ENCODE assay signal across 11 cellular contexts in genomic region chr16:73069581-73070262, GRCh38. TPM values are rescaled to one million over a fixed set of nuclear protein-coding genes. Genes with fewer than 3 reads are reported as not detected.
DNase-seq lines count a peak whose midpoint lies in the region; ATAC-seq and TF ChIP-seq lines count a peak whose summit lies in the region.
"Had no signal": no experiment of that assay in that cellular context is flagged by ENCODE, and none has a peak within 500 bp of the region (broad histone marks: within the 10 kb centered on the region; RNA-seq: fewer than 3 reads in every experiment).

No MANE protein-coding gene starts in this region.

- H3K4me1 Mint-ChIP-seq in immature natural killer cell = peaks cover 17 to 24% of the 10 kb centered on the region in 2 donors

- H3K27me3 Mint-ChIP-seq in immature natural killer cell (ENCODE audit: low read depth in 3 of 3) = peaks cover 19 to 22% (median 21%) of the 10 kb centered on the region in 3 donors

- CTCF ChIA-PET in SK-N-SH (lab: Yijun Ruan, JAX) = interaction anchor here (0.7 to 1.7 kb wide), 6 partner anchors 8 to 965 kb away, joined by 3 to 6 read pairs (median 4); no protein-coding TSS in a partner anchor

- no peaks in the 10 kb centered on the region for H3K27me3 ChIP-seq in SK-N-SH (ENCODE audit: insufficient read depth)
- H3K27me3 ChIP-seq in dorsolateral prefrontal cortex = peaks cover 0 to 57% (median 41%) of the 10 kb centered on the region in 45 donors
- H3K27me3 ChIP-seq in muscle layer of duodenum (ENCODE audit: low read depth, low read length) = peaks cover 16% of the 10 kb centered on the region
- H3K27me3 ChIP-seq in tibial artery = no peaks in the 10 kb centered on the region

- POLR2A ChIA-PET in SK-N-SH (lab: Yijun Ruan, JAX) = interaction anchor here (0.5 kb wide), 1 partner anchor 116 kb away, joined by 3 read pairs; no protein-coding TSS in a partner anchor

- H3K9me3 ChIP-seq in SK-N-SH (no peaks in the 10 kb centered on the region), muscle layer of duodenum (ENCODE audit: control insufficient read depth in 1 of 2, low read length in 2 of 2) (no peaks in the 10 kb centered on the region), tibial artery (no peaks in the 10 kb centered on the region)

- peaks cover 0 to 2% (median 0%) of the 10 kb centered on the region in 6 donors for H3K9me3 Mint-ChIP-seq in immature natural killer cell

- no peaks in the 10 kb centered on the region for H4K20me1 ChIP-seq in SK-N-SH (ENCODE audit: insufficient read depth)

- TF ChIP-seq CTCF in SK-N-SH (IDR thresholded peaks at IDR 0.05) = no peak
- no peak for TF ChIP-seq CTCF in dorsolateral prefrontal cortex (IDR thresholded peaks at IDR 0.05 in 54 of 56, conservative IDR thresholded peaks at IDR 0.05 in 2 of 56; ENCODE audit: low read depth in 1 of 56, partially characterized antibody in 56 of 56)
- TF ChIP-seq CTCF in tibial artery (IDR thresholded peaks at IDR 0.05) = no peak

- no peak for ATAC-seq in SK-N-SH treated with all-trans-retinoic acid at 6 μM for 48 hours
- no peak for ATAC-seq in GM21447 (IDR thresholded peaks at IDR 0.05; ENCODE audit: unreplicated experiment)
- no peak for ATAC-seq in GM21619 (IDR thresholded peaks at IDR 0.05; ENCODE audit: unreplicated experiment)
- ATAC-seq: activated CD8-positive, alpha-beta T cell treated with anti-CD3 and anti-CD28 coated beads, Interleukin-2, amount 10 ng/mL, durations not matched to agents 7 days and 5 days had no signal

- H3K27ac ChIP-seq in SK-N-SH (ENCODE audit: low read depth in 2 of 2, low read length in 1 of 2) (peak overlapping the region; percentile 95 to 100), dorsolateral prefrontal cortex (peak overlapping the region in 41 of 59 donors; percentile 11 to 94 (median 79)), muscle layer of duodenum (ENCODE audit: low read length) (peak overlapping the region; percentile 79), tibial artery (peak overlapping the region; percentile 99)

- DNase-seq in SK-N-SH (no peak), dorsolateral prefrontal cortex (no peak), tibial artery (peak in 1 of 2 donors; percentile 46), immature natural killer cell (no peak)
- DNase-seq: activated CD8-positive, alpha-beta T cell treated with anti-CD3 and anti-CD28 coated beads, Interleukin-2, amount 10 ng/mL, durations not matched to agents 7 days and 5 days; DND-41; T-helper 2 cell had no signal

- H3K4me3 ChIP-seq in SK-N-SH (ENCODE audit: low read depth in 2 of 2, low read length in 1 of 2) = no peak overlapping the region
- H3K4me3 ChIP-seq in dorsolateral prefrontal cortex = peak overlapping the region in 6 of 59 donors; percentile 2 to 64 (median 31)
- no peak overlapping the region for H3K4me3 ChIP-seq in muscle layer of duodenum (ENCODE audit: low read depth in 1 of 2, low read length in 2 of 2)
- peak overlapping the region; percentile 37 to 45 for H3K4me3 ChIP-seq in tibial artery

- H3K27ac Mint-ChIP-seq in immature natural killer cell = no peak overlapping the region
- H3K27ac Mint-ChIP-seq: activated CD8-positive, alpha-beta T cell treated with anti-CD3 and anti-CD28 coated beads, Interleukin-2, amount 10 ng/mL, durations not matched to agents 7 days and 5 days had no signal

- H3F3A ChIP-seq in SK-N-SH (replicated peaks; ENCODE audit: insufficient read depth) = peaks cover 31% of the 10 kb centered on the region

- 95% methylated on average over 5 of the region's 5 CpGs for whole genome bisulfite sequencing in SK-N-SH (ENCODE audit: low lambda C conversion rate)

- H2AFZ ChIP-seq in SK-N-SH (ENCODE audit: low read depth) = 0 out of 2 replicates have a peak overlapping the region, but pooled peaks have one; percentile 79

- no peak for TF ChIP-seq RAD21 in SK-N-SH (IDR thresholded peaks at IDR 0.05; ENCODE audit: low read length)

- H3K4me3 Mint-ChIP-seq in immature natural killer cell = peak overlapping the region in 2 of 5 donors; percentile 18 to 22

- intact Hi-C loops in dorsolateral prefrontal cortex (cut with DNase I) (no loop called here), tibial artery (cut with DNase I; ENCODE audit: low total_unique reads) (loop anchor here (2.0 to 10.0 kb wide), 3 partner anchors 23 to 285 kb away; no protein-coding TSS in a partner anchor)

- peak overlapping the region; percentile 84; the same call in 1 of the 2 replicates for H3K9ac ChIP-seq in SK-N-SH

- H3K36me3 Mint-ChIP-seq in immature natural killer cell = no peaks in the 10 kb centered on the region

- peaks cover 23 to 35% of the 10 kb centered on the region in 2 experiments for H3K4me1 ChIP-seq in SK-N-SH (ENCODE audit: control insufficient read depth in 1 of 2, insufficient read depth in 2 of 2, low read depth in 1 of 2, low read length in 1 of 2)
- peaks cover 8 to 44% of the 10 kb centered on the region in 2 donors for H3K4me1 ChIP-seq in muscle layer of duodenum (ENCODE audit: control insufficient read depth in 1 of 2, insufficient read depth in 2 of 2, low read length in 2 of 2)
- peaks cover 6 to 90% (median 59%) of the 10 kb centered on the region in 4 donors for H3K4me1 ChIP-seq in tibial artery

- TF ChIP-seq EP300 in SK-N-SH (IDR thresholded peaks at IDR 0.05; ENCODE audit: borderline replicate concordance in 1 of 2, low read depth in 1 of 2, low read length in 1 of 2) = no peak

- no peaks in the 10 kb centered on the region for H3K36me3 ChIP-seq in SK-N-SH (replicated peaks in 1 of 2; ENCODE audit: control insufficient read depth in 1 of 2, insufficient read depth in 2 of 2, low read length in 1 of 2)
- peaks cover 0 to 3% of the 10 kb centered on the region in 2 donors for H3K36me3 ChIP-seq in muscle layer of duodenum (ENCODE audit: control insufficient read depth in 1 of 2, insufficient read depth in 2 of 2, low read length in 2 of 2)
- H3K36me3 ChIP-seq in tibial artery = no peaks in the 10 kb centered on the region

- no peaks in the 10 kb centered on the region for H3K9me2 ChIP-seq in SK-N-SH

- no peaks in the 10 kb centered on the region for H3K79me2 ChIP-seq in SK-N-SH (ENCODE audit: insufficient read depth)

- peak overlapping the region; percentile 74 for H3K4me2 ChIP-seq in SK-N-SH

TF ChIP-seq in SK-N-SH, 30 proteins besides CTCF, POLR2A, EP300 and RAD21 (continues in another document):
- TF ChIP-seq GATA2 (CRISPR knock-in tag; IDR thresholded peaks at IDR 0.05) (no peak), MXI1 (IDR thresholded peaks at IDR 0.05; ENCODE audit: low read depth, low read length) (no peak), RCOR1 (IDR thresholded peaks at IDR 0.05; ENCODE audit: low read length) (no peak), EZH2phosphoT487 (IDR thresholded peaks at IDR 0.05; ENCODE audit: borderline replicate concordance, low read depth) (no peak), SMC3 (IDR thresholded peaks at IDR 0.05; ENCODE audit: low read depth, low read length) (no peak), MAX (IDR thresholded peaks at IDR 0.05; ENCODE audit: low read depth) (no peak), SIN3A (IDR thresholded peaks at IDR 0.05; ENCODE audit: borderline replicate concordance, low read depth, low read length) (no peak), TEAD4 (IDR thresholded peaks at IDR 0.05; ENCODE audit: borderline replicate concordance, insufficient read depth) (no peak), USF2 (IDR thresholded peaks at IDR 0.05; ENCODE audit: borderline replicate concordance, low read depth, low read length) (no peak)

TF ChIP-seq in SK-N-SH treated with all-trans-retinoic acid at 6 μM for 48 hours, 23 proteins besides CTCF, POLR2A, EP300 and RAD21 (continues in another document):
- TF ChIP-seq ESRRG (CRISPR knock-in tag; IDR thresholded peaks at IDR 0.05) = no peak
- no peak for TF ChIP-seq ISL1 (CRISPR knock-in tag; IDR thresholded peaks at IDR 0.05)
- no peak for TF ChIP-seq ZNF8 (CRISPR knock-in tag; IDR thresholded peaks at IDR 0.05)
- TF ChIP-seq CREB5 (CRISPR knock-in tag; IDR thresholded peaks at IDR 0.05; ENCODE audit: low read depth) = no peak
- TF ChIP-seq TSHZ2 (CRISPR knock-in tag; IDR thresholded peaks at IDR 0.05) = no peak

RNA-seq across cellular contexts. Expression of gene ZFHX3, which starts 21.8 kb away (rescaled TPM):
- polyA plus RNA-seq in SK-N-SH (2012; rRNA removed) = 1.9 and 2.0 TPM in 2 replicates
- polyA plus RNA-seq in SK-N-SH (2012; cell fraction: cytosol; rRNA removed) = 1.9 and 2.0 TPM in 2 replicates
- polyA plus RNA-seq in SK-N-SH (2012; cell fraction: nucleus; rRNA removed) = 4.1 and 5.0 TPM in 2 replicates
- 10 to 100 TPM in 109 of 120 experiments, 1 to 10 TPM in 11; 7.3 to 24.4 (median 13.4) TPM for total RNA-seq in dorsolateral prefrontal cortex
- polyA plus RNA-seq in immature natural killer cell = 1 to 10 TPM in 2 of 3 donors, under 1 TPM in 1; 0.05 to 1.4 (median 1.0) TPM

Comparison
In these comparisons a context has a peak if more than half of its experiments do, and no peak if none do; other contexts are left out.
1. H3K4me3 ChIP-seq: peak in tibial artery (2 of 2); none in SK-N-SH (0 of 2) and muscle layer of duodenum (0 of 2).
2. Peak in every context shown above with its lines, with median percentiles within 50 percentile points of each other: H3K27ac ChIP-seq.